In the genomic region with DNA sequence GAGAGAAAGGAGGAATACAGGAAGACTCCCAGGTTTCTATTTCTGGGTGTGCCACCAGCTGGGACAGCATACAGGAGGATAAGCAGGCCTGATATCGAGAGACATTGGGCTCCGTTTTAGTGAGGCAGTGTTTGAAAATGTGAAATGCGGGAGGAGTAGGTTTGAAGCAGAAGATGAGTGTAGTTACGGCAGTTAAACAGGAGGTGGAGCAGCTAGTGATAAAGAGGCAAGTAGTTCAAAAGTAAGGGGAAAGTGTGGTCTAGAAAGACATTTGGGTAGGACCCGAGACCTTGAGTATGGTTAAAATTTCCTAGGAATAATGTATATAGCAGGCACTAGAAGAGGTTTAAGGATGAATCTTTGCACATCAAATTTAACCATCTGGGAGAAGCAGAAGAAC, we compare ENCODE assay signal across 8 cellular contexts. TPM values are rescaled to one million over a fixed set of nuclear protein-coding genes. Genes with fewer than 3 reads are reported as not detected.
DNase-seq lines count a peak whose midpoint lies in the region; ATAC-seq and TF ChIP-seq lines count a peak whose summit lies in the region.

No MANE protein-coding gene starts in this region.

- DNase-seq in M059J (ENCODE audit: low read depth) (peak; percentile 2), coronary artery (ENCODE audit: low spot score) (no peak), pons (ENCODE audit: low spot score) (peak; percentile 24), ureter (ENCODE audit: low spot score) (no peak)
- no peak for DNase-seq in activated CD8-positive, alpha-beta memory T cell treated with anti-CD3 and anti-CD28 coated beads, Interleukin-2, amount 50 U/mL, for 4 hours

- TF ChIP-seq CTCF in C4-2B (conservative IDR thresholded peaks at IDR 0.05) (peak; percentile 40), coronary artery (IDR thresholded peaks at IDR 0.05) (peak; percentile 19)

- peak; percentile 80 for ATAC-seq in GM18907 (IDR thresholded peaks at IDR 0.05; ENCODE audit: unreplicated experiment)
- no peak for ATAC-seq in HG03565 (IDR thresholded peaks at IDR 0.05; ENCODE audit: unreplicated experiment)

- H3K4me3 ChIP-seq in coronary artery, result no peak overlapping the region

- H3K27ac ChIP-seq in C4-2B (no peak overlapping the region), coronary artery (no peak overlapping the region)

RNA-seq across cellular contexts. Expression of a gene that starts 42.4 kb away (rescaled TPM):
- total RNA-seq in M059J (2014; rRNA removed; shearing (Covaris generic)), result 26.0 and 29.4 TPM in 2 replicates
- total RNA-seq in ureter, result 71.2 TPM

Comparison
In these comparisons a context has a peak if more than half of its experiments do, and no peak if none do; other contexts are left out.
1. DNase-seq: peak in M059J (single experiment) and pons (single experiment); none in coronary artery (single experiment), ureter (single experiment) and activated CD8-positive, alpha-beta memory T cell treated with anti-CD3 and anti-CD28 coated beads, Interleukin-2, amount 50 U/mL, for 4 hours (single experiment).